ENCODE assay signal across 9 cellular contexts in the genomic region with DNA sequence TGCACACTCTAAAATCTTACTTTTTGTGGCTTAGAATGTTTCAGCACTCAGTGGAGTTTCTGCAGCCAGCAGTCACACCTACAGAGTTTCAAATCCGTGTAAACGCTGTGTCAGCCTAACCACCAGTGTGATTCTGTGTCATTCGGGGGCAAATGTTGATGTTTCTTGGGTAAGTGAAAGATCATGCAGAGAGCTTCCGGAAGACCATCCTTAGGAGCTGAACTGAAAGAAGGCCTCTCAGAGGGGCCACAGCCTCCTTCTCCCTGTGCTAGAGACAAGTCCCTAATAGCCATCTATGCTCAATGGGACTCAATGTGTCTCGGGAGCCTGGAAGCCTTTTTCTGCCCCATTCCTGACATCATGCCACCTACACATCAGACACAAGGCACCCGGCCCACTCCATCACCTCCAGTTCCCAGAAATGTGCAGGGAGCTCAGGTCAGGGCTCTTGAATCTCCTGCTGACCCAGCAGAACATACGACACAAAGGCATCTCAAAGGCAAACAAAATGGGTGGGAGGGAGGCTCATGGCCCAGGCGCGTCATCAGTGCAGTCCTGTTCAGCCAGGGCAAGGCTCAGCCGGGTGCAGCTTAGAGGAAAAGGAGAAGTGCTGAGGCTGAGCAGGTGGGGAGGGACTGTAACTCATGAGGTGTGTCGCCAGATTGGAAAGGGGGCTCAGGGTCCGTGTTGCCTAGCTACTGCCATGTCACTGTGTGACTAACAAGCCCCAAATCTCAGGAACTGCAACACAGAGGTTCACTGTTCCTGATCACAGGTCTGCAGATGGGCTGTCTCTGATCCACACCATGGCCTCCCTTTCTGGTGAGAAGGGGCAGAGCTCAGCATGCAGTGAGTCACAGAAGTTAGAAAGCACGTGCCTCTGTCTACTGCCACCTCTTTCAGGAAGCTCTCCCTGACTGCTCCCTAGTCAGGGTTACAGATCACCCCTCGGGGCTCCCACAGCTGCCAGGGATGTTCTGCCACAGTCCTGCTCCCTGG.
A peak's percentile ranks its signal among the peaks of the same experiment; 100 is the strongest.
DNase-seq lines count a peak whose midpoint lies in the region; ATAC-seq and TF ChIP-seq lines count a peak whose summit lies in the region.
"Had no signal": no experiment of that assay in that cellular context is flagged by ENCODE, and none has a peak within 500 bp of the region (broad histone marks: within the 10 kb centered on the region; RNA-seq: fewer than 3 reads in every experiment).

No MANE protein-coding gene starts in this region.

- peaks cover 6% of the 10 kb centered on the region for H3K36me3 Mint-ChIP-seq in activated CD8-positive, alpha-beta memory T cell treated with anti-CD3 and anti-CD28 coated beads, Interleukin-2, amount 10 ng/mL, durations not matched to agents 7 days and 5 days
- no peaks in the 10 kb centered on the region for H3K36me3 Mint-ChIP-seq in natural killer cell

- no peak for TF ChIP-seq CTCF in GM10266 (IDR thresholded peaks at IDR 0.05; ENCODE audit: control insufficient read depth, insufficient read depth, low read depth, missing control alignments)
- no peak for TF ChIP-seq CTCF in natural killer cell (IDR thresholded peaks at IDR 0.05)
- no peak for TF ChIP-seq CTCF in vagina (IDR thresholded peaks at IDR 0.05)

- H3K27ac ChIP-seq in vagina, result no peak overlapping the region

- intact Hi-C loops in natural killer cell (cut with micrococcal nuclease), result loop anchor here (1.0 to 2.0 kb wide), 5 partner anchors 26 to 80 kb away; no protein-coding TSS in a partner anchor
- intact Hi-C loops in vagina (cut with DNase I), result no loop called here

- H3K4me1 ChIP-seq in vagina, result peaks cover 18% of the 10 kb centered on the region

- H3K9me3 ChIP-seq in vagina, result no peaks in the 10 kb centered on the region

- H3K27me3 Mint-ChIP-seq in activated CD8-positive, alpha-beta memory T cell treated with anti-CD3 and anti-CD28 coated beads, Interleukin-2, amount 10 ng/mL, durations not matched to agents 7 days and 5 days, result no peaks in the 10 kb centered on the region
- no peaks in the 10 kb centered on the region for H3K27me3 Mint-ChIP-seq in natural killer cell (ENCODE audit: low read depth in 2 of 2)

- peak overlapping the region; percentile 28 for H3K4me3 Mint-ChIP-seq in activated CD8-positive, alpha-beta memory T cell treated with anti-CD3 and anti-CD28 coated beads, Interleukin-2, amount 10 ng/mL, durations not matched to agents 7 days and 5 days
- peak overlapping the region; percentile 76 for H3K4me3 Mint-ChIP-seq in natural killer cell

- no peaks in the 10 kb centered on the region for H3K27me3 ChIP-seq in vagina
- H3K27me3 ChIP-seq: upper lobe of left lung had no signal

- no peaks in the 10 kb centered on the region for H3K36me3 ChIP-seq in vagina
- H3K36me3 ChIP-seq: upper lobe of left lung had no signal

- H3K27ac Mint-ChIP-seq in activated CD8-positive, alpha-beta memory T cell treated with anti-CD3 and anti-CD28 coated beads, Interleukin-2, amount 10 ng/mL, durations not matched to agents 7 days and 5 days, result peak overlapping the region; percentile 98
- H3K27ac Mint-ChIP-seq in natural killer cell, result peak overlapping the region; percentile 88 to 92

- H3K4me3 ChIP-seq in vagina, result no peak overlapping the region
- H3K4me3 ChIP-seq: upper lobe of left lung had no signal

- TF ChIP-seq POLR2A in vagina (IDR thresholded peaks at IDR 0.05), result no peak

- peak; percentile 75 for ATAC-seq in GM21367 (IDR thresholded peaks at IDR 0.05; ENCODE audit: unreplicated experiment)
- peak; percentile 71 for ATAC-seq in HG03558 (IDR thresholded peaks at IDR 0.05; ENCODE audit: extremely low read depth, unreplicated experiment)
- ATAC-seq in activated CD8-positive, alpha-beta memory T cell treated with anti-CD3 and anti-CD28 coated beads, Interleukin-2, amount 10 ng/mL, durations not matched to agents 7 days and 5 days, result peak; percentile 90
- ATAC-seq in natural killer cell, result peak; percentile 74 to 91 (median 85)

- H3K9me3 Mint-ChIP-seq in activated CD8-positive, alpha-beta memory T cell treated with anti-CD3 and anti-CD28 coated beads, Interleukin-2, amount 10 ng/mL, durations not matched to agents 7 days and 5 days (ENCODE audit: low read depth), result no peaks in the 10 kb centered on the region
- no peaks in the 10 kb centered on the region for H3K9me3 Mint-ChIP-seq in natural killer cell

- CTCF ChIA-PET in activated CD8-positive, alpha-beta memory T cell treated with anti-CD3 and anti-CD28 coated beads, Interleukin-2, amount 10 ng/mL, durations not matched to agents 7 days and 5 days (lab: Charles Lee), result interaction anchor here (0.6 to 2.1 kb wide), 8 partner anchors 8 to 549 kb away, joined by 3 to 8 read pairs (median 4); no protein-coding TSS in a partner anchor

- peaks cover 43% of the 10 kb centered on the region for H3K4me1 Mint-ChIP-seq in activated CD8-positive, alpha-beta memory T cell treated with anti-CD3 and anti-CD28 coated beads, Interleukin-2, amount 10 ng/mL, durations not matched to agents 7 days and 5 days
- H3K4me1 Mint-ChIP-seq in natural killer cell, result peaks cover 28 to 47% of the 10 kb centered on the region in 2 donors

- DNase-seq in GM10266 (ENCODE audit: extremely low spot score), result peak; percentile 88
- DNase-seq in activated CD8-positive, alpha-beta memory T cell treated with anti-CD3 and anti-CD28 coated beads, Interleukin-2, amount 10 ng/mL, durations not matched to agents 7 days and 5 days, result peak; percentile 89
- DNase-seq in natural killer cell, result peak; percentile 57
- DNase-seq in AML-193 (lab: John Stamatoyannopoulos, UW), result no peak
- DNase-seq in vagina (ENCODE audit: extremely low spot score in 2 of 2), result no peak
- DNase-seq in D341Med (ENCODE audit: low spot score), result no peak

Comparison
In these comparisons a context has a peak if more than half of its experiments do, and no peak if none do; other contexts are left out.
1. DNase-seq: peak in GM10266 (single experiment), activated CD8-positive, alpha-beta memory T cell treated with anti-CD3 and anti-CD28 coated beads, Interleukin-2, amount 10 ng/mL, durations not matched to agents 7 days and 5 days (single experiment) and natural killer cell (single experiment); none in AML-193 (0 of 2), vagina (0 of 2) and D341Med (single experiment).
2. Peak in every context shown above with its lines, with median percentiles within 50 percentile points of each other: ATAC-seq.